ENCODE assay signal across 11 cellular contexts in genomic region chr2:9754532-9754887, GRCh38.
DNase-seq lines count a peak whose midpoint lies in the region; ATAC-seq, FAIRE-seq and TF ChIP-seq lines count a peak whose summit lies in the region.
"Had no signal": no experiment of that assay in that cellular context is flagged by ENCODE, and none has a peak within 500 bp of the region (broad histone marks: within the 10 kb centered on the region; RNA-seq: fewer than 3 reads in every experiment).

No MANE protein-coding gene starts in this region.

- TF ChIP-seq EP300 in A549 (IDR thresholded peaks at IDR 0.05), result no peak

- H3K9ac ChIP-seq in colonic mucosa (ENCODE audit: low read depth in 2 of 2, low read length in 2 of 2), result no peak overlapping the region

- TF ChIP-seq CTCF in A549 (IDR thresholded peaks at IDR 0.05) (no peak), CD14-positive monocyte (IDR thresholded peaks at IDR 0.05) (no peak), RWPE1 (conservative IDR thresholded peaks at IDR 0.05; ENCODE audit: low read depth) (no peak), colonic mucosa (IDR thresholded peaks at IDR 0.05) (no peak)

- H3K27me3 Mint-ChIP-seq in CD14-positive monocyte (ENCODE audit: low read depth in 3 of 3), result peaks cover 39 to 71% (median 48%) of the 10 kb centered on the region in 3 donors

- no peak for TF ChIP-seq RAD21 in A549 (conservative IDR thresholded peaks at IDR 0.05 in 1 of 2, IDR thresholded peaks at IDR 0.05 in 1 of 2)

- CTCF ChIA-PET in A549 (lab: Yijun Ruan, JAX), result interaction anchor here (0.8 to 19.4 kb wide), 6 partner anchors 8 to 116 kb away, joined by 3 to 234 read pairs (median 6); no protein-coding TSS in a partner anchor
- CTCF ChIA-PET in RWPE1 (lab: Yijun Ruan, JAX), result interaction anchor here (3.3 kb wide), 1 partner anchor 16 kb away, joined by 23 read pairs; no protein-coding TSS in a partner anchor

- H3K36me3 Mint-ChIP-seq in CD14-positive monocyte, result peaks cover 2 to 11% of the 10 kb centered on the region in 2 donors

- H3K4me1 ChIP-seq in A549, result peaks cover 38% of the 10 kb centered on the region
- H3K4me1 ChIP-seq in esophagus (ENCODE audit: control insufficient read depth in 2 of 2, insufficient read depth in 2 of 2, low read length in 1 of 2), result peaks cover 5 to 29% of the 10 kb centered on the region in 2 donors
- H3K4me1 ChIP-seq in colonic mucosa, result peaks cover 3% of the 10 kb centered on the region

- TF ChIP-seq POLR2A in A549 (IDR thresholded peaks at IDR 0.05; ENCODE audit: low read length), result no peak

- DNase-seq in A549 (ENCODE audit: low read depth in 1 of 2, low spot score in 1 of 2), result no peak
- DNase-seq in CD14-positive monocyte (ENCODE audit: low spot score), result no peak
- no peak for DNase-seq in RWPE1 (ENCODE audit: low spot score)
- DNase-seq in colonic mucosa, result no peak
- DNase-seq: H9, SJCRH30 had no signal

- no peaks in the 10 kb centered on the region for H3K36me3 ChIP-seq in esophagus (ENCODE audit: control insufficient read depth in 2 of 2, insufficient read depth in 2 of 2, low read length in 1 of 2)
- no peaks in the 10 kb centered on the region for H3K36me3 ChIP-seq in colonic mucosa
- H3K36me3 ChIP-seq: right atrium auricular region, SJCRH30 had no signal

- POLR2A ChIA-PET in A549 (lab: Yijun Ruan, JAX) (interaction anchor here (1.0 to 2.5 kb wide), 3 partner anchors 116 to 124 kb away, joined by 3 to 25 read pairs (median 3); partner anchors contain the start of gene YWHAQ), RWPE1 (lab: Yijun Ruan, JAX; ENCODE audit: low non-redundant PET) (interaction anchor here (0.9 kb wide), 1 partner anchor 123 kb away, joined by 3 read pairs; the partner anchor contains the start of gene YWHAQ)

- H3K9me3 Mint-ChIP-seq in CD14-positive monocyte, result peaks cover 0 to 7% (median 0%) of the 10 kb centered on the region in 7 donors
- H3K9me3 Mint-ChIP-seq: H9 had no signal

- H3K27me3 ChIP-seq in esophagus (ENCODE audit: control insufficient read depth in 1 of 2, insufficient read depth in 2 of 2, low read length in 2 of 2) (no peaks in the 10 kb centered on the region), colonic mucosa (no peaks in the 10 kb centered on the region)
- H3K27me3 ChIP-seq: right atrium auricular region had no signal

- H3K4me1 Mint-ChIP-seq in CD14-positive monocyte, result peaks cover 51% of the 10 kb centered on the region

- 93% methylated on average over 6 of the region's 6 CpGs for WGBS in A549 (ENCODE audit: missing lambda C conversion rate)
- WGBS in esophagus, 2 donors, result 54 to 72% methylated on average over 6 of the region's 6 CpGs

- ATAC-seq in A549 (no peak), GM19328 (IDR thresholded peaks at IDR 0.05; ENCODE audit: unreplicated experiment) (no peak), GM21786 (IDR thresholded peaks at IDR 0.05; ENCODE audit: unreplicated experiment) (no peak)

- H3K4me3 ChIP-seq in A549 (no peak overlapping the region), esophagus (ENCODE audit: low read depth in 1 of 2, low read length in 2 of 2) (peak overlapping the region; percentile 2 to 51), colonic mucosa (no peak overlapping the region)
- H3K4me3 ChIP-seq: right atrium auricular region, SJCRH30 had no signal

- H3K4me3 Mint-ChIP-seq in CD14-positive monocyte, result peak overlapping the region in 1 of 2 donors; percentile 70
- H3K4me3 Mint-ChIP-seq: H9 had no signal

- peak overlapping the region; percentile 71 to 99 (median 87) for H3K27ac Mint-ChIP-seq in CD14-positive monocyte
- H3K27ac Mint-ChIP-seq: H9 had no signal

- H3K4me2 ChIP-seq in A549, result peak overlapping the region; percentile 81

- no peak for FAIRE-seq in A549 (lab: Jason Lieb, UNC)
- FAIRE-seq: G401.6 had no signal

- H3K9me3 ChIP-seq in A549 (no peaks in the 10 kb centered on the region), esophagus (ENCODE audit: control insufficient read depth in 2 of 2, insufficient read depth in 1 of 2, low read depth in 1 of 2, low read length in 1 of 2) (no peaks in the 10 kb centered on the region), colonic mucosa (no peaks in the 10 kb centered on the region)
- H3K9me3 ChIP-seq: right atrium auricular region, SJCRH30 had no signal

- H3K27ac ChIP-seq in A549 (peak overlapping the region; percentile 87 to 93), RWPE1 (peak overlapping the region; percentile 99), esophagus (ENCODE audit: low read depth in 2 of 2, low read length in 1 of 2) (peak overlapping the region; percentile 93 to 100), colonic mucosa (no peak overlapping the region)
- H3K27ac ChIP-seq: right atrium auricular region, SJCRH30 had no signal

- intact Hi-C loops in CD14-positive monocyte (cut with micrococcal nuclease) (loop anchor here in 1 of 2 donors (5.0 kb wide), 3 partner anchors 43 to 122 kb away; partner anchors contain the start of gene YWHAQ), colonic mucosa (cut with DNase I) (no loop called here)

TF ChIP-seq in A549, 52 proteins besides CTCF, POLR2A, EP300 and RAD21:
- TF ChIP-seq PHF8 (IDR thresholded peaks at IDR 0.05; ENCODE audit: borderline replicate concordance, low read depth), result no peak
- TF ChIP-seq MYC (IDR thresholded peaks at IDR 0.05; ENCODE audit: borderline replicate concordance, low read length), result no peak
- no peak for TF ChIP-seq SMC3 (IDR thresholded peaks at IDR 0.05)
- no peak for TF ChIP-seq CEBPB (IDR thresholded peaks at IDR 0.05)
- TF ChIP-seq MAFK (IDR thresholded peaks at IDR 0.05; ENCODE audit: partially characterized antibody), result peak; percentile 70
- TF ChIP-seq RFX5 (IDR thresholded peaks at IDR 0.05), result no peak
- no peak for TF ChIP-seq TFCP2L1 (CRISPR knock-in tag; IDR thresholded peaks at IDR 0.05)
- no peak for TF ChIP-seq HEYL (CRISPR knock-in tag; IDR thresholded peaks at IDR 0.05)

Comparison
In these comparisons a context has a peak if more than half of its experiments do, and no peak if none do; other contexts are left out.
1. H3K4me3 ChIP-seq: peak in esophagus (2 of 2); none in A549 (single experiment) and colonic mucosa (single experiment).